ENCODE assay signal across 2 cellular contexts in genomic region chr2:167110345-167110744, GRCh38.
TF ChIP-seq lines count a peak whose summit lies in the region.

No MANE protein-coding gene starts in this region.

TF ChIP-seq in SK-N-SH treated with all-trans-retinoic acid at 6 μM for 48 hours, 23 proteins besides CTCF, POLR2A, EP300 and RAD21 (continued from another document):
- no peak for TF ChIP-seq PATZ1 (CRISPR knock-in tag; IDR thresholded peaks at IDR 0.05; ENCODE audit: borderline replicate concordance)
- TF ChIP-seq RARB (CRISPR knock-in tag; IDR thresholded peaks at IDR 0.05): no peak
- TF ChIP-seq ESRRG (CRISPR knock-in tag; IDR thresholded peaks at IDR 0.05): no peak
- TF ChIP-seq TOX (CRISPR knock-in tag; IDR thresholded peaks at IDR 0.05; ENCODE audit: borderline replicate concordance): no peak
- TF ChIP-seq CSRNP3 (CRISPR knock-in tag; IDR thresholded peaks at IDR 0.05): no peak
- no peak for TF ChIP-seq SNAI2 (CRISPR knock-in tag; IDR thresholded peaks at IDR 0.05)
- no peak for TF ChIP-seq OSR1 (CRISPR knock-in tag; IDR thresholded peaks at IDR 0.05)

TF ChIP-seq in SK-N-SH, 30 proteins besides CTCF, POLR2A, EP300 and RAD21 (continued from another document):
- no peak for TF ChIP-seq ZBTB33 (IDR thresholded peaks at IDR 0.05; ENCODE audit: borderline replicate concordance, low read depth)
- TF ChIP-seq TCF12 (IDR thresholded peaks at IDR 0.05): no peak
